ENCODE assay signal across 15 cellular contexts in genomic region chr3:64798316-64798715, GRCh38.
"Had no signal": no experiment of that assay in that cellular context is flagged by ENCODE, and none has a peak within 500 bp of the region (broad histone marks: within the 10 kb centered on the region; RNA-seq: fewer than 3 reads in every experiment).

No MANE protein-coding gene starts in this region.

- H3K27ac ChIP-seq: right lobe of liver had no signal

- H3K4me1 ChIP-seq: right lobe of liver had no signal

- H3K27me3 ChIP-seq: neutrophil, right lobe of liver, spleen had no signal

- DNase-seq: activated CD4-positive, alpha-beta T cell treated with anti-CD3 and anti-CD28 coated beads, Interleukin-2, amount 50 U/mL, for 1 hour; activated CD4-positive, CD25-positive, alpha-beta regulatory T cell; activated effector memory CD4-positive, alpha-beta T cell treated with Interleukin-2 at 50 U/mL for 16 hours; activated T-cell treated with anti-CD3 and anti-CD28 coated beads, Interleukin-2, amount 50 U/mL, for 24 hours; amygdala; midbrain; naive thymus-derived CD4-positive, alpha-beta T cell; posterior cingulate gyrus; right lobe of liver; spleen; stimulated activated CD4-positive, alpha-beta T cell treated with anti-CD3 and anti-CD28 coated beads, Interleukin-1b, Interleukin-23, amount 100 ng/mL, for 48 hours; T-helper 2 cell had no signal

- H3K9me3 ChIP-seq: neutrophil, right lobe of liver, spleen had no signal

- H3K36me3 ChIP-seq: neutrophil, right lobe of liver, spleen had no signal

- H3K4me3 ChIP-seq: right lobe of liver, spleen had no signal

- ATAC-seq: esophagus mucosa; naive thymus-derived CD4-positive, alpha-beta T cell; right lobe of liver; stimulated activated memory B cell treated with anti-CD40 and anti-IgM and Interleukin-4, amounts not matched to agents 10 μg/mL and 1 μg/mL and 100 μg/mL, for 72 hours had no signal
